In the genomic region with DNA sequence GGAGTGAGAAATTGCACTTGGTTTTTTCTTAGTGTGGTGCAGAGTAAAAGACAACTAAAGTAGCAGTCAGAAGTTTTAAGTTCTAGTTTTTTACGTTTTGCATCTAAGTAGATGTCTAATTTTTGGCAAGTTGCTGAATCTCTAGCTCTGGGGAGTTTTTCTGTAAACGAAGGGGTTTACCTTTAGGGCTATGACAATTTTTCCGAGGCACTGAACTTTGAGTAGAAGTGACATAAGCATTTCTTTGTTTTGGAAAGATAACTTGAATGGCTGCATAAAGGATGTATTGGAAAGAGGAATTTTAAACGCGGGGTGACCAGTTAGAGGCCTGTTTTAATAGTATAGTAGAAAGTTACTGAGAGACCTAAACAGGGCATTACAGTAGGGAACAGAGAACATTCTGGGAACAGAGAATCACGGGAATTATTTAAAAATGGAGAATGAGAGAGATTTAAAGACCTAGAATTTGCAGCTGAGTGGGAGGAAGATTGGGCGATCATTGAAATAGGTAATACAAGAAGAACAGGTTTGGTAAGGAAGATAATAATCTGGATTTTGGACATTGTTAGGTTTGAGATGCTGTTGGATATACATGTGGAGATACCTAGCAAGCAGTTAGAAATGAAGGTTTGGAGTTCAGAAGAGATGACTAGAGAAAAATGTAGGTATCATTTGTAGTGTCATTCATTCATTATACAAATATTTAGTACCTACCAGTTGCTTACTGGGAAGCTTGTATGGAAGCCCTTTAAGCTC, we compare ENCODE assay signal across 8 cellular contexts. TPM values are rescaled to one million over a fixed set of nuclear protein-coding genes. Genes with fewer than 3 reads are reported as not detected.
A peak's percentile ranks its signal among the peaks of the same experiment; 100 is the strongest.
DNase-seq lines count a peak whose midpoint lies in the region; ATAC-seq and TF ChIP-seq lines count a peak whose summit lies in the region.

No MANE protein-coding gene starts in this region.

- no peaks in the 10 kb centered on the region for H3K27me3 ChIP-seq in mesenchymal stem cell (ENCODE audit: control insufficient read depth in 1 of 2, insufficient read depth in 1 of 2, low read length in 2 of 2)

- H3K36me3 Mint-ChIP-seq in HFFc6 (ENCODE audit: low read depth): peaks cover 8% of the 10 kb centered on the region; the same call in 1 of the 2 replicates

- H3K27ac Mint-ChIP-seq in HFFc6: peak overlapping the region; percentile 98

- H3K27ac ChIP-seq in 22Rv1: peak overlapping the region; percentile 88
- H3K27ac ChIP-seq in mesenchymal stem cell (ENCODE audit: low read length, poor library complexity, severe bottlenecking): peak overlapping the region; percentile 20

- H3K4me2 ChIP-seq in mesenchymal stem cell (ENCODE audit: low read length, poor library complexity, severe bottlenecking): peak overlapping the region; percentile 73

- H2BK12ac ChIP-seq in mesenchymal stem cell (ENCODE audit: low read length in 2 of 2): no peak overlapping the region

- ATAC-seq in HG02610 (IDR thresholded peaks at IDR 0.05; ENCODE audit: unreplicated experiment): no peak
- ATAC-seq in GM19463 (IDR thresholded peaks at IDR 0.05; ENCODE audit: unreplicated experiment): no peak

- no peak overlapping the region for H3K23ac ChIP-seq in mesenchymal stem cell (ENCODE audit: low read length in 2 of 2)

- no peak overlapping the region for H4K91ac ChIP-seq in mesenchymal stem cell (ENCODE audit: low read length)

- H2AFZ ChIP-seq in mesenchymal stem cell (ENCODE audit: low read depth, low read length): no peak overlapping the region

- peak overlapping the region; percentile 91 for H3K4me3 ChIP-seq in astrocyte of the spinal cord (ENCODE audit: low read depth, low read length)
- peak overlapping the region in 1 of 2 experiments; percentile 86 for H3K4me3 ChIP-seq in mesenchymal stem cell (ENCODE audit: insufficient read depth in 1 of 2, low read depth in 1 of 2, low read length in 2 of 2)

- H3K14ac ChIP-seq in mesenchymal stem cell (ENCODE audit: low read length in 2 of 2): no peak overlapping the region

- H2BK120ac ChIP-seq in mesenchymal stem cell (ENCODE audit: low read depth, low read length): no peak overlapping the region

- DNase-seq in HFFc6 (no peak), astrocyte of the spinal cord (ENCODE audit: low read depth, low spot score) (no peak), mesenchymal stem cell (no peak), NCI-H345 treated with DMSO at 0.1 percent for 48 hours (lab: John Stamatoyannopoulos, UW; ENCODE audit: unreplicated experiment) (no peak), AG08395 (ENCODE audit: low spot score) (no peak)

- H2BK5ac ChIP-seq in mesenchymal stem cell (ENCODE audit: low read depth, low read length, poor library complexity, severe bottlenecking): no peak overlapping the region

- 65% methylated on average over 7 of the region's 7 CpGs for WGBS in mesenchymal stem cell

- no peak overlapping the region for H3K4ac ChIP-seq in mesenchymal stem cell (ENCODE audit: low read depth in 1 of 2, low read length in 2 of 2)

- H3K4me1 Mint-ChIP-seq in HFFc6 (ENCODE audit: low read depth): peaks cover 59% of the 10 kb centered on the region

- H2AK5ac ChIP-seq in mesenchymal stem cell (ENCODE audit: low read length, severe bottlenecking): no peak overlapping the region

- no peak overlapping the region for H3K18ac ChIP-seq in mesenchymal stem cell (ENCODE audit: low read depth in 1 of 2, low read length in 2 of 2)

- H2BK15ac ChIP-seq in mesenchymal stem cell (ENCODE audit: low read depth, poor library complexity, severe bottlenecking): no peak overlapping the region

- TF ChIP-seq CTCF in 22Rv1 (IDR thresholded peaks at IDR 0.05) (no peak), HFFc6 (IDR thresholded peaks at IDR 0.05) (no peak), astrocyte of the spinal cord (IDR thresholded peaks at IDR 0.05; ENCODE audit: low read depth, low read length) (no peak)

- no peaks in the 10 kb centered on the region for H3K9me3 Mint-ChIP-seq in HFFc6

- no peaks in the 10 kb centered on the region for H3K27me3 Mint-ChIP-seq in HFFc6 (ENCODE audit: insufficient read depth)

- H3K36me3 ChIP-seq in mesenchymal stem cell (ENCODE audit: control insufficient read depth in 1 of 2, insufficient read depth in 2 of 2, low read depth in 1 of 2, low read length in 2 of 2): peaks cover 0 to under 1% of the 10 kb centered on the region in 2 experiments

- no peaks in the 10 kb centered on the region for H3K9me3 ChIP-seq in mesenchymal stem cell (ENCODE audit: control insufficient read depth, low read length)

- H3K4me3 Mint-ChIP-seq in HFFc6: peak overlapping the region; percentile 87

- peaks cover 2% of the 10 kb centered on the region for H3K4me1 ChIP-seq in mesenchymal stem cell (ENCODE audit: control insufficient read depth, insufficient read depth, low read depth, low read length)

- in situ Hi-C loops in astrocyte of the spinal cord (cut with HindIII; ENCODE audit: low sequenced_read_pairs): no loop called here

- H3K9ac ChIP-seq in mesenchymal stem cell (ENCODE audit: low read length): peak overlapping the region; percentile 98

- peaks cover 4% of the 10 kb centered on the region for H3K79me1 ChIP-seq in mesenchymal stem cell (replicated peaks; ENCODE audit: low read length, poor library complexity, severe bottlenecking)

- H4K8ac ChIP-seq in mesenchymal stem cell (ENCODE audit: low read length): no peak overlapping the region

RNA-seq across cellular contexts. Expression of a gene that starts 1.2 kb away (rescaled TPM):
- 10 to 100 TPM; 31.5 to 42.5 (median 35.0) TPM for total RNA-seq in HFFc6 (2021; fragmentation: NEBNext Ultra II Directional; extraction: Animal tissue kit (Norgen Biotek cat#: 25700))
- polyA plus RNA-seq in mesenchymal stem cell (2013, experiment 1 of 2): 19.6 TPM
- polyA plus RNA-seq in mesenchymal stem cell (2013, experiment 2 of 2): 20.9 TPM

RNA-seq across cellular contexts. Expression of a gene that starts 36.3 kb away (rescaled TPM):
- 1 to 10 TPM; 4.2 to 7.5 (median 6.4) TPM for total RNA-seq in HFFc6 (2021; fragmentation: NEBNext Ultra II Directional; extraction: Animal tissue kit (Norgen Biotek cat#: 25700))
- 4.0 TPM for polyA plus RNA-seq in mesenchymal stem cell (2013, experiment 1 of 2)
- polyA plus RNA-seq in mesenchymal stem cell (2013, experiment 2 of 2): 3.8 TPM
